In the genomic region with DNA sequence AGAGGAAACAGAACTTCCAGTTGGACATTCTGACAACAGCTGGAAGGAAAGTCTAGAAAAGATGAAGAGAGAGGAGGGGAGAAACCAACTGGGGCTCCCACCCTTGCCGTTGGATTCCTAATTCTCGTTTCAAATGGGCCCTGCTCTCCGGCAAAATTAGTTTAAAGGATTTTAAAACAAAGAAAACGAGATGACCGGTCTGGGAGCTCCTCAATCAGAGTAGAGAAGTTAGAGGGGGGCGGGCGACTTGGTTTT, we compare ENCODE assay signal across 10 cellular contexts. TPM values are rescaled to one million over a fixed set of nuclear protein-coding genes. Genes with fewer than 3 reads are reported as not detected.
DNase-seq lines count a peak whose midpoint lies in the region; TF ChIP-seq lines count a peak whose summit lies in the region.
"Had no signal": no experiment of that assay in that cellular context is flagged by ENCODE, and none has a peak within 500 bp of the region (broad histone marks: within the 10 kb centered on the region; RNA-seq: fewer than 3 reads in every experiment).

No MANE protein-coding gene starts in this region.

- TF ChIP-seq CTCF in stomach (IDR thresholded peaks at IDR 0.05) = no peak
- TF ChIP-seq CTCF in uterus (IDR thresholded peaks at IDR 0.05) = no peak

- WGBS in stomach, 5 donors = 1 to 7% (median 6%) methylated on average over 7 of the region's 7 CpGs

- H3K4me3 Mint-ChIP-seq in activated naive CD8-positive, alpha-beta T cell = peak overlapping the region; percentile 70
- no peak overlapping the region for H3K4me3 Mint-ChIP-seq in activated naive CD8-positive, alpha-beta T cell treated with anti-CD3 and anti-CD28 coated beads for 36 hours
- H3K4me3 Mint-ChIP-seq in activated CD4-positive, alpha-beta memory T cell treated with anti-CD3 and anti-CD28 coated beads, Interleukin-2, amount 10 ng/mL, durations not matched to agents 7 days and 5 days = no peak overlapping the region

- no peak for TF ChIP-seq EP300 in stomach (IDR thresholded peaks at IDR 0.05)

- H3K9me3 Mint-ChIP-seq in activated naive CD8-positive, alpha-beta T cell (ENCODE audit: low read depth) = no peaks in the 10 kb centered on the region
- H3K9me3 Mint-ChIP-seq in activated naive CD8-positive, alpha-beta T cell treated with anti-CD3 and anti-CD28 coated beads for 36 hours = no peaks in the 10 kb centered on the region
- no peaks in the 10 kb centered on the region for H3K9me3 Mint-ChIP-seq in activated CD4-positive, alpha-beta memory T cell treated with anti-CD3 and anti-CD28 coated beads, Interleukin-2, amount 10 ng/mL, durations not matched to agents 7 days and 5 days

- CTCF ChIA-PET in activated CD4-positive, alpha-beta memory T cell treated with anti-CD3 and anti-CD28 coated beads, Interleukin-2, amount 10 ng/mL, durations not matched to agents 7 days and 5 days (lab: Charles Lee) = no interaction called here

- H3K36me3 Mint-ChIP-seq in activated naive CD8-positive, alpha-beta T cell = no peaks in the 10 kb centered on the region
- H3K36me3 Mint-ChIP-seq in activated naive CD8-positive, alpha-beta T cell treated with anti-CD3 and anti-CD28 coated beads for 36 hours = peaks cover 2% of the 10 kb centered on the region
- H3K36me3 Mint-ChIP-seq in activated CD4-positive, alpha-beta memory T cell treated with anti-CD3 and anti-CD28 coated beads, Interleukin-2, amount 10 ng/mL, durations not matched to agents 7 days and 5 days (ENCODE audit: low read depth) = peaks cover 11% of the 10 kb centered on the region

- DNase-seq in activated naive CD8-positive, alpha-beta T cell treated with anti-CD3 and anti-CD28 coated beads for 36 hours = no peak
- DNase-seq in activated CD4-positive, alpha-beta memory T cell treated with anti-CD3 and anti-CD28 coated beads, Interleukin-2, amount 10 ng/mL, durations not matched to agents 7 days and 5 days = no peak
- DNase-seq in islet precursor cell (peak; percentile 29), stomach (no peak), H4 (ENCODE audit: low spot score) (no peak), NCI-H2196 (lab: John Stamatoyannopoulos, UW; ENCODE audit: unreplicated experiment) (no peak), uterus (no peak)
- DNase-seq: GF-D8, NCI-H524 treated with DMSO at 0.1 percent for 48 hours had no signal

- POLR2A ChIA-PET in activated CD4-positive, alpha-beta memory T cell treated with anti-CD3 and anti-CD28 coated beads, Interleukin-2, amount 10 ng/mL, durations not matched to agents 7 days and 5 days (lab: Charles Lee) = no interaction called here

- peak overlapping the region; percentile 19 for H3K27ac Mint-ChIP-seq in activated naive CD8-positive, alpha-beta T cell
- no peak overlapping the region for H3K27ac Mint-ChIP-seq in activated naive CD8-positive, alpha-beta T cell treated with anti-CD3 and anti-CD28 coated beads for 36 hours
- H3K27ac Mint-ChIP-seq in activated CD4-positive, alpha-beta memory T cell treated with anti-CD3 and anti-CD28 coated beads, Interleukin-2, amount 10 ng/mL, durations not matched to agents 7 days and 5 days = peak overlapping the region; percentile 47

- H3K27ac ChIP-seq in stomach (no peak overlapping the region), uterus (no peak overlapping the region)

- H3K4me3 ChIP-seq in stomach = peak overlapping the region in 3 of 4 donors; percentile 47 to 59 (median 54)
- peak overlapping the region in 1 of 2 donors; percentile 52 for H3K4me3 ChIP-seq in uterus

- intact Hi-C loops in stomach (cut with DNase I; ENCODE audit: low total_unique reads) (no loop called here), uterus (cut with DNase I; ENCODE audit: low total_unique reads) (no loop called here)

- H3K9me3 ChIP-seq in stomach = no peaks in the 10 kb centered on the region
- no peaks in the 10 kb centered on the region for H3K9me3 ChIP-seq in uterus

- no peak for TF ChIP-seq POLR2A in stomach (IDR thresholded peaks at IDR 0.05)
- no peak for TF ChIP-seq POLR2A in uterus (IDR thresholded peaks at IDR 0.05)

- H3K4me1 ChIP-seq in stomach = peaks cover 34 to 63% (median 52%) of the 10 kb centered on the region in 4 donors
- peaks cover 0 to 29% of the 10 kb centered on the region in 2 donors for H3K4me1 ChIP-seq in uterus

- peaks cover 37% of the 10 kb centered on the region for H3K27me3 Mint-ChIP-seq in activated naive CD8-positive, alpha-beta T cell
- H3K27me3 Mint-ChIP-seq in activated naive CD8-positive, alpha-beta T cell treated with anti-CD3 and anti-CD28 coated beads for 36 hours = peaks cover 86% of the 10 kb centered on the region
- H3K27me3 Mint-ChIP-seq in activated CD4-positive, alpha-beta memory T cell treated with anti-CD3 and anti-CD28 coated beads, Interleukin-2, amount 10 ng/mL, durations not matched to agents 7 days and 5 days = peaks cover 79% of the 10 kb centered on the region

- H3K27me3 ChIP-seq in stomach = peaks cover 65 to 97% (median 95%) of the 10 kb centered on the region in 3 donors
- peaks cover 31 to 82% of the 10 kb centered on the region in 2 donors for H3K27me3 ChIP-seq in uterus

- H3K4me1 Mint-ChIP-seq in activated naive CD8-positive, alpha-beta T cell (ENCODE audit: low read depth) = peaks cover 24% of the 10 kb centered on the region
- H3K4me1 Mint-ChIP-seq in activated naive CD8-positive, alpha-beta T cell treated with anti-CD3 and anti-CD28 coated beads for 36 hours = peaks cover 19% of the 10 kb centered on the region
- peaks cover 11% of the 10 kb centered on the region for H3K4me1 Mint-ChIP-seq in activated CD4-positive, alpha-beta memory T cell treated with anti-CD3 and anti-CD28 coated beads, Interleukin-2, amount 10 ng/mL, durations not matched to agents 7 days and 5 days

- no peaks in the 10 kb centered on the region for H3K36me3 ChIP-seq in stomach
- H3K36me3 ChIP-seq in uterus = no peaks in the 10 kb centered on the region

RNA-seq across cellular contexts. Expression of gene EN2, which starts 1.5 kb away (rescaled TPM):
- not detected for total RNA-seq in activated naive CD8-positive, alpha-beta T cell treated with anti-CD3 and anti-CD28 coated beads for 36 hours
- not detected for total RNA-seq in activated CD4-positive, alpha-beta memory T cell treated with anti-CD3 and anti-CD28 coated beads, Interleukin-2, amount 10 ng/mL, durations not matched to agents 7 days and 5 days
- total RNA-seq in stomach = not detected
- under 1 TPM in 1 of 3 donors, not detected in 2; 0.03 TPM for polyA plus RNA-seq in stomach
- total RNA-seq in H4 (2014; rRNA removed; shearing (Covaris generic)) = 0.16 and 0.29 TPM in 2 replicates
- 1 to 10 TPM in 1 of 4 donors, under 1 TPM in 1, not detected in 2; 0.15 to 2.1 TPM for total RNA-seq in uterus
